8 cellular contexts compared by ENCODE assay signal in the genomic region with DNA sequence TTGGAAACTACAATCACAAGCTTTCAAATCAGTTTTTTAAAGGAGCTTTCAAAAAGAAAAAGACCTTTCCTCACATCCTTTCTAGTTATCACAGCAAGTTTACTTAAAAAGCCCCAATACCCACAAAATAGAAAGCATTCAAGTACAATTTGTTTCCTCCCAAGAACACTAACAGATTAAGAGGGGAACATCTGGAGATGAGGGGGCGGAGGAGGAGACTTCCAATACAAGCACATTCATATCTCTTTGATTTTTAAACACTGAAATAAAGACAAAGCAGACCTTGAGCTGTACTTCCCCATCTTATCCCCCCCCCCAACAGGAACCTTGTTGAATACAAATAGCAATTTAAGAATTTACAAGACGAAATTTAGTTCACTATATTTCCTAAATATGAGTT. TPM values are rescaled to one million over a fixed set of nuclear protein-coding genes. Genes with fewer than 3 reads are reported as not detected.
A peak's percentile ranks its signal among the peaks of the same experiment; 100 is the strongest.
DNase-seq lines count a peak whose midpoint lies in the region; ATAC-seq and TF ChIP-seq lines count a peak whose summit lies in the region.

No MANE protein-coding gene starts in this region.

- no peak for ATAC-seq in activated CD8-positive, alpha-beta T cell treated with anti-CD3 and anti-CD28 coated beads, Interleukin-2, amount 10 ng/mL, durations not matched to agents 7 days and 5 days
- ATAC-seq in GM21723 (IDR thresholded peaks at IDR 0.05; ENCODE audit: unreplicated experiment): no peak

- peaks cover 23% of the 10 kb centered on the region for H3K4me1 Mint-ChIP-seq in T-helper 1 cell treated with Interleukin-12 subunit alpha and Interleukin-12 subunit beta and Interleukin-4 antibody, amounts not matched to agents 30 μg/mL and 1 μg/mL, for 36 hours (ENCODE audit: low read depth)
- peaks cover 39% of the 10 kb centered on the region for H3K4me1 Mint-ChIP-seq in activated CD8-positive, alpha-beta T cell treated with anti-CD3 and anti-CD28 coated beads, Interleukin-2, amount 10 ng/mL, durations not matched to agents 7 days and 5 days (ENCODE audit: low read depth)

- peaks cover 18% of the 10 kb centered on the region for H3K36me3 Mint-ChIP-seq in T-helper 1 cell treated with Interleukin-12 subunit alpha and Interleukin-12 subunit beta and Interleukin-4 antibody, amounts not matched to agents 30 μg/mL and 1 μg/mL, for 36 hours (ENCODE audit: low read depth)
- H3K36me3 Mint-ChIP-seq in activated CD8-positive, alpha-beta T cell treated with anti-CD3 and anti-CD28 coated beads, Interleukin-2, amount 10 ng/mL, durations not matched to agents 7 days and 5 days (ENCODE audit: low read depth): peaks cover 40% of the 10 kb centered on the region

- H3K4me3 ChIP-seq in iPS-18c (ENCODE audit: insufficient read depth, low read depth, low read length): peak overlapping the region; percentile 93
- peak overlapping the region; percentile 92 for H3K4me3 ChIP-seq in suprapubic skin

- DNase-seq in T-helper 1 cell: no peak
- DNase-seq in activated CD8-positive, alpha-beta T cell treated with anti-CD3 and anti-CD28 coated beads, Interleukin-2, amount 10 ng/mL, durations not matched to agents 7 days and 5 days: no peak
- no peak for DNase-seq in suprapubic skin (ENCODE audit: low spot score in 2 of 2)
- no peak for DNase-seq in stimulated activated CD4-positive, alpha-beta T cell treated with anti-CD3 and anti-CD28 coated beads, Interleukin-1b, Interleukin-23, amount 100 ng/mL, for 48 hours
- no peak for DNase-seq in GM10248 (ENCODE audit: extremely low spot score)

- H3K27ac Mint-ChIP-seq in T-helper 1 cell treated with Interleukin-12 subunit alpha and Interleukin-12 subunit beta and Interleukin-4 antibody, amounts not matched to agents 30 μg/mL and 1 μg/mL, for 36 hours: peak overlapping the region; percentile 53
- no peak overlapping the region for H3K27ac Mint-ChIP-seq in activated CD8-positive, alpha-beta T cell treated with anti-CD3 and anti-CD28 coated beads, Interleukin-2, amount 10 ng/mL, durations not matched to agents 7 days and 5 days

- no peak for TF ChIP-seq POLR2A in suprapubic skin (IDR thresholded peaks at IDR 0.05)

- CTCF ChIA-PET in activated CD8-positive, alpha-beta T cell treated with anti-CD3 and anti-CD28 coated beads, Interleukin-2, amount 10 ng/mL, durations not matched to agents 7 days and 5 days (lab: Charles Lee): interaction anchor here (1.0 to 4.1 kb wide), 8 partner anchors 12 to 275 kb away, joined by 3 to 34 read pairs (median 6); partner anchors contain the start of gene INPP5K
- CTCF ChIA-PET in GM10248 (lab: Yijun Ruan, JAX): interaction anchor here (0.9 to 2.8 kb wide), 4 partner anchors 9 to 232 kb away, joined by 3 to 10 read pairs (median 8); no protein-coding TSS in a partner anchor

- H3K36me3 ChIP-seq in suprapubic skin: no peaks in the 10 kb centered on the region

- TF ChIP-seq CTCF in suprapubic skin (IDR thresholded peaks at IDR 0.05) (no peak), GM10248 (IDR thresholded peaks at IDR 0.05; ENCODE audit: control extremely low read depth, extremely low read depth, low read depth, missing control alignments) (no peak)

- H3K4me3 Mint-ChIP-seq in T-helper 1 cell treated with Interleukin-12 subunit alpha and Interleukin-12 subunit beta and Interleukin-4 antibody, amounts not matched to agents 30 μg/mL and 1 μg/mL, for 36 hours: peak overlapping the region; percentile 94
- H3K4me3 Mint-ChIP-seq in activated CD8-positive, alpha-beta T cell treated with anti-CD3 and anti-CD28 coated beads, Interleukin-2, amount 10 ng/mL, durations not matched to agents 7 days and 5 days: peak overlapping the region; percentile 94

- POLR2A ChIA-PET in activated CD8-positive, alpha-beta T cell treated with anti-CD3 and anti-CD28 coated beads, Interleukin-2, amount 10 ng/mL, durations not matched to agents 7 days and 5 days (lab: Charles Lee): interaction anchor here (0.7 to 1.9 kb wide), 3 partner anchors 21 to 119 kb away, joined by 3 to 7 read pairs (median 3); partner anchors contain the start of gene INPP5K
- POLR2A ChIA-PET in GM10248 (lab: Yijun Ruan, JAX): interaction anchor here (1.1 kb wide), 1 partner anchor 36 kb away, joined by 3 read pairs; no protein-coding TSS in a partner anchor

- no peaks in the 10 kb centered on the region for H3K27me3 ChIP-seq in suprapubic skin

- TF ChIP-seq EP300 in suprapubic skin (IDR thresholded peaks at IDR 0.05): no peak

- H3K4me1 ChIP-seq in suprapubic skin: peaks cover 56% of the 10 kb centered on the region

- WGBS in suprapubic skin: 10% methylated on average over 2 of the region's 2 CpGs

- H3K9me3 ChIP-seq in iPS-18c (ENCODE audit: control insufficient read depth, insufficient read depth, low read length) (peaks cover 3% of the 10 kb centered on the region), suprapubic skin (no peaks in the 10 kb centered on the region)

- H3K9me3 Mint-ChIP-seq in T-helper 1 cell treated with Interleukin-12 subunit alpha and Interleukin-12 subunit beta and Interleukin-4 antibody, amounts not matched to agents 30 μg/mL and 1 μg/mL, for 36 hours: no peaks in the 10 kb centered on the region
- H3K9me3 Mint-ChIP-seq in activated CD8-positive, alpha-beta T cell treated with anti-CD3 and anti-CD28 coated beads, Interleukin-2, amount 10 ng/mL, durations not matched to agents 7 days and 5 days (ENCODE audit: insufficient read depth): no peaks in the 10 kb centered on the region

- H3K27ac ChIP-seq in suprapubic skin: peak overlapping the region; percentile 98

- no peaks in the 10 kb centered on the region for H3K27me3 Mint-ChIP-seq in T-helper 1 cell treated with Interleukin-12 subunit alpha and Interleukin-12 subunit beta and Interleukin-4 antibody, amounts not matched to agents 30 μg/mL and 1 μg/mL, for 36 hours (ENCODE audit: low read depth)
- H3K27me3 Mint-ChIP-seq in activated CD8-positive, alpha-beta T cell treated with anti-CD3 and anti-CD28 coated beads, Interleukin-2, amount 10 ng/mL, durations not matched to agents 7 days and 5 days (ENCODE audit: low read depth): no peaks in the 10 kb centered on the region

RNA-seq across cellular contexts. Expression of gene YWHAE, which starts 2.0 kb away (rescaled TPM):
- total RNA-seq in activated CD8-positive, alpha-beta T cell treated with anti-CD3 and anti-CD28 coated beads, Interleukin-2, amount 10 ng/mL, durations not matched to agents 7 days and 5 days: 100 to 1,000 TPM; 393 to 414 TPM
- total RNA-seq in suprapubic skin: 100 to 1,000 TPM; 467 to 572 (median 520) TPM

RNA-seq across cellular contexts. Expression of gene CRK, which starts 58.0 kb away (rescaled TPM):
- total RNA-seq in activated CD8-positive, alpha-beta T cell treated with anti-CD3 and anti-CD28 coated beads, Interleukin-2, amount 10 ng/mL, durations not matched to agents 7 days and 5 days: 10 to 100 TPM; 15.7 to 17.7 TPM
- 10 to 100 TPM; 38.9 to 53.7 (median 49.0) TPM for total RNA-seq in suprapubic skin
